Comparison of ENCODE assay signal across 8 cellular contexts in the genomic region with DNA sequence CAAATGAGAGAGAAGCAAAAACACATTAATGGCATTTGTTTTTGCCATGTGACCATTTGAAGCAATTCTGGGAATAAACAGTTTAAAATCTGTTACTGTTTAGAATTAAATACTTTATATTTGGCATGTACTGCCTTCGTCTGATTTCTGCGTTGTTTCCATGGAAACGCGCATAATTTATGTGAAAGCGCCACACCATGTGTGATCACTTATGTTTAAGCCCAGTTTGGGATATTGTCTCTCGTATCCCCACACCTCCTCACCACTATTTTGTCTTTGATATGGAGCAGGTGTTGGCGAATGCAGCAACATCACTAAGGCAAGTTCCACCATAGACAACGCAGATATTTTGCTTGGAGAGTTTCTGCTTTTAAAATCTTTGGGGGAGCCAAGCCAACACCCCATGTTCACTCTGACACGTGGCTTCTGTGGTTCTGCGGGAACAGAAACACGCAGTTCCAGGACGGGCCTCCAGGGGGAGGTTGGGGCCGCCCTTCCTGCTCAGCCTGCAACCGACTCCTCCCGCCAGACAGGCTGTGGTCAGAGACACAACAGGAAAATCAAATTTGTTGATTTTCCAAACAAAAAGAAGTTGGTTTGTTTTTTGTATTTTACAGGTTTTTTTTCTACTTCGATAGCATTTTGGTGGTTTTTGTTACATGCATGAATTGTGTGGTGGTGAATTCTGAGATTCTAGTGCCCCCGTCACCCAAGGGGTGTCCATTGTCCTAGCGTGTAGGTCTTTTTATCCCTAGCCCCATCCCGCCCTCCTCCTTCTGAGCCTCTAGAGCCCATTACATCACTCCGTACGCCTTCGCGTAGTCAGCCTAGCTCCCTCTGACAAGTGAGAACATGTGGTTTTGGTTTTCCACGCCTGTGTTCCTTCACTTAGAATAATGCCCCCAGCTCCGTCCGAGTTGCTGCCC.
DNase-seq lines count a peak whose midpoint lies in the region; ATAC-seq, FAIRE-seq and TF ChIP-seq lines count a peak whose summit lies in the region.

No MANE protein-coding gene starts in this region.

- TF ChIP-seq POLR2A in transverse colon (IDR thresholded peaks at IDR 0.05) = no peak

- H2AFZ ChIP-seq in OCI-LY1 (ENCODE audit: low read length) = no peak overlapping the region
- H2AFZ ChIP-seq in osteoblast (ENCODE audit: low read length) = no peak overlapping the region

- peak; percentile 64 for DNase-seq in GM06990 (ENCODE audit: extremely low read depth, insufficient read length)
- peak; percentile 19 for DNase-seq in activated T-helper 9 cell treated with anti-CD3 and anti-CD28 coated beads, Interleukin-2, amount 50 U/mL, for 16 hours (ENCODE audit: low read depth)
- no peak for DNase-seq in foreskin keratinocyte
- DNase-seq in osteoblast (ENCODE audit: insufficient read length, low spot score, missing footprints) = peak; percentile 96
- DNase-seq in transverse colon = peak; percentile 71

- H3K9me3 ChIP-seq in OCI-LY1 (ENCODE audit: low read length) (no peaks in the 10 kb centered on the region), osteoblast (ENCODE audit: low read depth, low read length) (no peaks in the 10 kb centered on the region), transverse colon (no peaks in the 10 kb centered on the region)

- no peaks in the 10 kb centered on the region for H4K20me1 ChIP-seq in OCI-LY1 (ENCODE audit: insufficient read depth, low read length)
- H4K20me1 ChIP-seq in osteoblast (ENCODE audit: insufficient read depth, low read length) = no peaks in the 10 kb centered on the region

- WGBS in transverse colon (ENCODE audit: low coverage in 1 of 2), 2 donors = 43 to 53% methylated on average over 10 to 26 of the region's 26 CpGs

- no peaks in the 10 kb centered on the region for H3F3A ChIP-seq in OCI-LY1 (ENCODE audit: insufficient read depth, low read length)

- H3K27me3 ChIP-seq in GM06990 (replicated peaks; ENCODE audit: control insufficient read depth, insufficient read depth, low read length) (no peaks in the 10 kb centered on the region), OCI-LY1 (ENCODE audit: insufficient read depth, low read length) (no peaks in the 10 kb centered on the region; the same call in none of the 2 replicates), foreskin keratinocyte (no peaks in the 10 kb centered on the region), osteoblast (ENCODE audit: insufficient read depth, low read length) (peaks cover 9% of the 10 kb centered on the region), transverse colon (peaks cover 18% of the 10 kb centered on the region)

- no peak for TF ChIP-seq EP300 in transverse colon (IDR thresholded peaks at IDR 0.05; ENCODE audit: low read depth)

- H3K4me2 ChIP-seq in OCI-LY1 (ENCODE audit: low read length) (no peak overlapping the region), osteoblast (ENCODE audit: insufficient read depth, low read length) (peak overlapping the region; percentile 41)

- peak; percentile 74 for FAIRE-seq in A204.1 (lab: Jason Lieb, UNC)

- ATAC-seq in foreskin keratinocyte = peak; percentile 84
- no peak for ATAC-seq in HG03280 (IDR thresholded peaks at IDR 0.05; ENCODE audit: unreplicated experiment)

- H3K9me2 ChIP-seq in OCI-LY1 (ENCODE audit: low read depth, low read length) = no peaks in the 10 kb centered on the region

- H3K36me3 ChIP-seq in GM06990 (ENCODE audit: control insufficient read depth, insufficient read depth, low read length) = no peaks in the 10 kb centered on the region
- H3K36me3 ChIP-seq in OCI-LY1 (ENCODE audit: insufficient read depth, low read length) = no peaks in the 10 kb centered on the region
- H3K36me3 ChIP-seq in osteoblast (ENCODE audit: insufficient read depth, low read length) = no peaks in the 10 kb centered on the region
- H3K36me3 ChIP-seq in transverse colon = no peaks in the 10 kb centered on the region

- no peak overlapping the region for H3K4me3 ChIP-seq in GM06990 (replicated peaks; ENCODE audit: low read depth, low read length)
- H3K4me3 ChIP-seq in OCI-LY1 (ENCODE audit: low read depth, low read length, poor library complexity, severe bottlenecking) = no peak overlapping the region
- no peak overlapping the region for H3K4me3 ChIP-seq in osteoblast (ENCODE audit: insufficient read depth, low read length)
- H3K4me3 ChIP-seq in transverse colon = no peak overlapping the region

- in situ Hi-C loops in transverse colon (cut with MboI; ENCODE audit: low pct_ligation_motif_present in 1 of 4, low pct_unique_long_range_greater_than_20kb in 1 of 4, low sequenced_read_pairs in 3 of 4) = no loop called here

- no peaks in the 10 kb centered on the region for H3K79me2 ChIP-seq in OCI-LY1 (ENCODE audit: insufficient read depth, low read length)
- H3K79me2 ChIP-seq in osteoblast (ENCODE audit: insufficient read depth, low read length) = no peaks in the 10 kb centered on the region

- H3K4me1 ChIP-seq in OCI-LY1 (ENCODE audit: insufficient read depth, low read length, severe bottlenecking) (no peaks in the 10 kb centered on the region), foreskin keratinocyte (no peaks in the 10 kb centered on the region), osteoblast (ENCODE audit: insufficient read depth, low read length) (no peaks in the 10 kb centered on the region), transverse colon (peaks cover 0 to 22% (median 3%) of the 10 kb centered on the region in 4 donors)

- H3K9ac ChIP-seq in OCI-LY1 (ENCODE audit: low read length) = no peak overlapping the region

- no peak overlapping the region for H3K27ac ChIP-seq in OCI-LY1 (ENCODE audit: low read depth, low read length, poor library complexity, severe bottlenecking)
- H3K27ac ChIP-seq in foreskin keratinocyte = no peak overlapping the region
- no peak overlapping the region for H3K27ac ChIP-seq in osteoblast (ENCODE audit: low read depth, low read length)
- no peak overlapping the region for H3K27ac ChIP-seq in transverse colon

- TF ChIP-seq CTCF in GM06990 (IDR thresholded peaks at IDR 0.05; ENCODE audit: insufficient read depth, low read length, poor library complexity, severe bottlenecking) = peak; percentile 74
- TF ChIP-seq CTCF in OCI-LY1 (IDR thresholded peaks at IDR 0.05; ENCODE audit: low read length) = peak; percentile 76
- TF ChIP-seq CTCF in foreskin keratinocyte (conservative IDR thresholded peaks at IDR 0.05) = peak; percentile 73
- peak; percentile 68 for TF ChIP-seq CTCF in osteoblast (IDR thresholded peaks at IDR 0.05; ENCODE audit: extremely low read depth, low read depth, low read length)
- TF ChIP-seq CTCF in transverse colon (IDR thresholded peaks at IDR 0.05) = peak; percentile 65 to 82 (median 74)

- intact Hi-C loops in transverse colon (cut with DNase I; ENCODE audit: low total_unique reads) = no loop called here

Comparison
In these comparisons a context has a peak if more than half of its experiments do, and no peak if none do; other contexts are left out.
1. DNase-seq: peak in GM06990 (single experiment), activated T-helper 9 cell treated with anti-CD3 and anti-CD28 coated beads, Interleukin-2, amount 50 U/mL, for 16 hours (single experiment), osteoblast (single experiment) and transverse colon (single experiment); none in foreskin keratinocyte (0 of 2).
2. Peak in every context shown above with its lines, with median percentiles within 50 percentile points of each other: CTCF ChIP-seq.